ENCODE assay signal across 28 cellular contexts in genomic region chr1:80565416-80565815, GRCh38.
A peak's percentile ranks its signal among the peaks of the same experiment; 100 is the strongest.
DNase-seq lines count a peak whose midpoint lies in the region; ATAC-seq, FAIRE-seq and TF ChIP-seq lines count a peak whose summit lies in the region.
"Had no signal": no experiment of that assay in that cellular context is flagged by ENCODE, and none has a peak within 500 bp of the region (broad histone marks: within the 10 kb centered on the region; RNA-seq: fewer than 3 reads in every experiment).

No MANE protein-coding gene starts in this region.

- H3K27me3 Mint-ChIP-seq in nephron (ENCODE audit: low read depth) = no peaks in the 10 kb centered on the region
- H3K27me3 Mint-ChIP-seq in activated CD8-positive, alpha-beta T cell treated with anti-CD3 and anti-CD28 coated beads, Interleukin-2, amount 10 ng/mL, durations not matched to agents 7 days and 5 days (ENCODE audit: low read depth) = no peaks in the 10 kb centered on the region
- H3K27me3 Mint-ChIP-seq: B cell; CD4-positive, alpha-beta T cell had no signal

- H3K4me1 ChIP-seq in heart right ventricle = no peaks in the 10 kb centered on the region
- H3K4me1 ChIP-seq: A549; BLaER1 treated with 17β-estradiol and CSF1 and Interleukin-3, amounts not matched to agents 10 nM and 100 nM; Caco-2 had no signal

- no peaks in the 10 kb centered on the region for H3K9me3 ChIP-seq in heart right ventricle
- H3K9me3 ChIP-seq: A549; BLaER1 treated with 17β-estradiol and CSF1 and Interleukin-3, amounts not matched to agents 10 nM and 100 nM; Caco-2 had no signal

- 59 to 67% methylated on average over 1 of the region's 1 CpG for WGBS in heart right ventricle, 2 donors

- intact Hi-C loops in heart right ventricle (cut with DNase I) = no loop called here

- H3K9me3 Mint-ChIP-seq in nephron = no peaks in the 10 kb centered on the region
- H3K9me3 Mint-ChIP-seq in activated CD8-positive, alpha-beta T cell treated with anti-CD3 and anti-CD28 coated beads, Interleukin-2, amount 10 ng/mL, durations not matched to agents 7 days and 5 days (ENCODE audit: insufficient read depth) = peaks cover 9% of the 10 kb centered on the region

- H3K4me1 Mint-ChIP-seq in nephron = no peaks in the 10 kb centered on the region
- H3K4me1 Mint-ChIP-seq in activated CD8-positive, alpha-beta T cell treated with anti-CD3 and anti-CD28 coated beads, Interleukin-2, amount 10 ng/mL, durations not matched to agents 7 days and 5 days (ENCODE audit: low read depth) = no peaks in the 10 kb centered on the region
- H3K4me1 Mint-ChIP-seq: B cell had no signal

- DNase-seq in RCC 7860 (ENCODE audit: low spot score) = no peak
- peak; percentile 20 for DNase-seq in epithelial cell of proximal tubule (ENCODE audit: low read depth)
- DNase-seq in kidney tubule cell (ENCODE audit: low spot score) = peak; percentile 5
- no peak for DNase-seq in heart right ventricle
- no peak for DNase-seq in activated CD8-positive, alpha-beta T cell treated with anti-CD3 and anti-CD28 coated beads, Interleukin-2, amount 10 ng/mL, durations not matched to agents 7 days and 5 days
- no peak for DNase-seq in hepatic stellate cell (ENCODE audit: low spot score)
- DNase-seq: AML-193; Caco-2; Calu3; CD4-positive, alpha-beta T cell; CD8-positive, alpha-beta T cell; DMS153; DMS53; DMS79; DND-41; EL; GDM1 had no signal

- no peaks in the 10 kb centered on the region for H3K36me3 Mint-ChIP-seq in nephron (ENCODE audit: low read depth)
- no peaks in the 10 kb centered on the region for H3K36me3 Mint-ChIP-seq in activated CD8-positive, alpha-beta T cell treated with anti-CD3 and anti-CD28 coated beads, Interleukin-2, amount 10 ng/mL, durations not matched to agents 7 days and 5 days (ENCODE audit: low read depth)
- H3K36me3 Mint-ChIP-seq: CD8-positive, alpha-beta T cell had no signal

- TF ChIP-seq CTCF in epithelial cell of proximal tubule (conservative IDR thresholded peaks at IDR 0.05; ENCODE audit: low read depth, low read length) (no peak), nephron (IDR thresholded peaks at IDR 0.05; ENCODE audit: unreplicated experiment in 3 of 3) (no peak), heart right ventricle (IDR thresholded peaks at IDR 0.05) (no peak)

- CTCF ChIA-PET in activated CD8-positive, alpha-beta T cell treated with anti-CD3 and anti-CD28 coated beads, Interleukin-2, amount 10 ng/mL, durations not matched to agents 7 days and 5 days (lab: Charles Lee) = no interaction called here

- H3K4me3 ChIP-seq in epithelial cell of proximal tubule (ENCODE audit: low read depth, low read length) (no peak overlapping the region), heart right ventricle (no peak overlapping the region)
- H3K4me3 ChIP-seq: A549; BLaER1 treated with 17β-estradiol and CSF1 and Interleukin-3, amounts not matched to agents 10 nM and 100 nM; GM12878 had no signal

- peak; percentile 29 for FAIRE-seq in RCC 7860 (lab: Jason Lieb, UNC)
- FAIRE-seq: A549, D721Med, GM12878, GM12892, GM19239 had no signal

- ATAC-seq in heart right ventricle (no peak), GM18498 (IDR thresholded peaks at IDR 0.05; ENCODE audit: unreplicated experiment) (no peak)
- no peak for ATAC-seq in activated CD8-positive, alpha-beta T cell treated with anti-CD3 and anti-CD28 coated beads, Interleukin-2, amount 10 ng/mL, durations not matched to agents 7 days and 5 days
- ATAC-seq: A549; CD8-positive, alpha-beta T cell; GM12878 had no signal

- POLR2A ChIA-PET in activated CD8-positive, alpha-beta T cell treated with anti-CD3 and anti-CD28 coated beads, Interleukin-2, amount 10 ng/mL, durations not matched to agents 7 days and 5 days (lab: Charles Lee) = no interaction called here

- no peak overlapping the region for H3K27ac ChIP-seq in heart right ventricle
- H3K27ac ChIP-seq: 22Rv1; A549; BLaER1 treated with 17β-estradiol and CSF1 and Interleukin-3, amounts not matched to agents 10 nM and 100 nM; C4-2B had no signal

- no peak overlapping the region for H3K4me3 Mint-ChIP-seq in nephron
- H3K4me3 Mint-ChIP-seq in activated CD8-positive, alpha-beta T cell treated with anti-CD3 and anti-CD28 coated beads, Interleukin-2, amount 10 ng/mL, durations not matched to agents 7 days and 5 days = no peak overlapping the region
- H3K4me3 Mint-ChIP-seq: B cell; CD4-positive, alpha-beta T cell; CD8-positive, alpha-beta T cell had no signal

- no peaks in the 10 kb centered on the region for H3K36me3 ChIP-seq in heart right ventricle
- H3K36me3 ChIP-seq: BLaER1 treated with 17β-estradiol and CSF1 and Interleukin-3, amounts not matched to agents 10 nM and 100 nM had no signal

- no peaks in the 10 kb centered on the region for H3K27me3 ChIP-seq in heart right ventricle
- H3K27me3 ChIP-seq: BLaER1 treated with 17β-estradiol and CSF1 and Interleukin-3, amounts not matched to agents 10 nM and 100 nM had no signal

- peak overlapping the region in 2 of 3 experiments; percentile 67 to 76 for H3K27ac Mint-ChIP-seq in nephron
- H3K27ac Mint-ChIP-seq in activated CD8-positive, alpha-beta T cell treated with anti-CD3 and anti-CD28 coated beads, Interleukin-2, amount 10 ng/mL, durations not matched to agents 7 days and 5 days = no peak overlapping the region
- H3K27ac Mint-ChIP-seq: B cell; CD4-positive, alpha-beta T cell; CD8-positive, alpha-beta T cell had no signal

Comparison
In these comparisons a context has a peak if more than half of its experiments do, and no peak if none do; other contexts are left out.
1. DNase-seq: peak in epithelial cell of proximal tubule (single experiment) and kidney tubule cell (single experiment); none in RCC 7860 (single experiment), heart right ventricle (0 of 2), activated CD8-positive, alpha-beta T cell treated with anti-CD3 and anti-CD28 coated beads, Interleukin-2, amount 10 ng/mL, durations not matched to agents 7 days and 5 days (single experiment) and hepatic stellate cell (single experiment).